ENCODE assay signal across 15 cellular contexts in genomic region chr6:3882865-3883264, GRCh38. TPM values are rescaled to one million over a fixed set of nuclear protein-coding genes. Genes with fewer than 3 reads are reported as not detected.
A peak's percentile ranks its signal among the peaks of the same experiment; 100 is the strongest.
DNase-seq lines count a peak whose midpoint lies in the region; ATAC-seq and TF ChIP-seq lines count a peak whose summit lies in the region.
"Had no signal": no experiment of that assay in that cellular context is flagged by ENCODE, and none has a peak within 500 bp of the region (broad histone marks: within the 10 kb centered on the region; RNA-seq: fewer than 3 reads in every experiment).

No MANE protein-coding gene starts in this region.

- DNase-seq in EH (ENCODE audit: low read depth) (peak; percentile 92), amniotic stem cell (lab: John Stamatoyannopoulos, UW) (peak; percentile 64), left ventricle myocardium superior (no peak), ovary (no peak), NCI-H1930 (lab: John Stamatoyannopoulos, UW) (no peak), RKO (ENCODE audit: low spot score) (no peak)
- DNase-seq: activated CD4-positive, alpha-beta T cell treated with anti-CD3 and anti-CD28 coated beads, Interleukin-2, amount 10 ng/mL, durations not matched to agents 7 days and 5 days; CD4-positive, alpha-beta T cell; effector memory CD4-positive, alpha-beta T cell; NCI-H2171 treated with DMSO at 0.1 percent for 48 hours; occipital lobe; stimulated activated CD4-positive, alpha-beta T cell treated with anti-CD3 and anti-CD28 coated beads, Interleukin-1b, Interleukin-23, amount 100 ng/mL, for 48 hours had no signal

- WGBS in ovary, 3 donors: 22 to 34% (median 26%) methylated on average over 5 of the region's 5 CpGs

- no peak overlapping the region for H3K9ac ChIP-seq in skeletal muscle tissue (ENCODE audit: low read depth in 1 of 3, low read length in 3 of 3)

- TF ChIP-seq EP300 in ovary (IDR thresholded peaks at IDR 0.05): no peak

- H3K27me3 ChIP-seq in skeletal muscle tissue (ENCODE audit: control insufficient read depth in 3 of 3, insufficient read depth in 3 of 3, low read length in 3 of 3) (no peaks in the 10 kb centered on the region), ovary (no peaks in the 10 kb centered on the region)

- TF ChIP-seq CTCF in ovary (IDR thresholded peaks at IDR 0.05): no peak

- intact Hi-C loops in left ventricle myocardium superior (cut with micrococcal nuclease): loop anchor here (10.0 kb wide), 2 partner anchors 52 to 138 kb away; no protein-coding TSS in a partner anchor
- intact Hi-C loops in ovary (cut with DNase I): no loop called here

- ATAC-seq in left ventricle myocardium superior: peak; percentile 83
- no peak for ATAC-seq in GM19328 (IDR thresholded peaks at IDR 0.05; ENCODE audit: unreplicated experiment)

- no peaks in the 10 kb centered on the region for H3K9me3 ChIP-seq in skeletal muscle tissue (ENCODE audit: control insufficient read depth in 3 of 3, low read length in 3 of 3)
- H3K9me3 ChIP-seq in ovary: no peaks in the 10 kb centered on the region

- H3K27ac ChIP-seq in skeletal muscle tissue (ENCODE audit: low read depth, low read length) (peak overlapping the region; percentile 5), ovary (no peak overlapping the region)

- H3K4me1 ChIP-seq in skeletal muscle tissue (ENCODE audit: control insufficient read depth in 3 of 3, insufficient read depth in 3 of 3, low read length in 3 of 3) (peaks cover 17 to 37% (median 20%) of the 10 kb centered on the region in 3 donors), ovary (ENCODE audit: insufficient read depth) (no peaks in the 10 kb centered on the region)

- H3K4me3 ChIP-seq in skeletal muscle tissue (ENCODE audit: low read length in 3 of 3) (no peak overlapping the region), ovary (no peak overlapping the region)
- H3K4me3 ChIP-seq: lung had no signal

- TF ChIP-seq POLR2A in ovary (IDR thresholded peaks at IDR 0.05): no peak

- H3K36me3 ChIP-seq in skeletal muscle tissue (ENCODE audit: control insufficient read depth in 3 of 3, insufficient read depth in 3 of 3, low read length in 3 of 3) (no peaks in the 10 kb centered on the region), ovary (no peaks in the 10 kb centered on the region)

RNA-seq across cellular contexts. Expression of gene FAM50B, which starts 33.7 kb away (rescaled TPM):
- total RNA-seq in left ventricle myocardium superior (28.2 TPM), skeletal muscle tissue (12.0 TPM), ovary (10 to 100 TPM; 11.5 to 23.0 (median 15.6) TPM)
- 10 to 100 TPM in 1 of 2 donors, 1 to 10 TPM in 1; 8.1 to 19.1 TPM for polyA plus RNA-seq in ovary

Comparison
In these comparisons a context has a peak if more than half of its experiments do, and no peak if none do; other contexts are left out.
1. DNase-seq: peak in EH (single experiment) and amniotic stem cell (single experiment); none in left ventricle myocardium superior (single experiment), ovary (0 of 5), NCI-H1930 (0 of 2) and RKO (single experiment).